8 cellular contexts compared by ENCODE assay signal in the genomic region with DNA sequence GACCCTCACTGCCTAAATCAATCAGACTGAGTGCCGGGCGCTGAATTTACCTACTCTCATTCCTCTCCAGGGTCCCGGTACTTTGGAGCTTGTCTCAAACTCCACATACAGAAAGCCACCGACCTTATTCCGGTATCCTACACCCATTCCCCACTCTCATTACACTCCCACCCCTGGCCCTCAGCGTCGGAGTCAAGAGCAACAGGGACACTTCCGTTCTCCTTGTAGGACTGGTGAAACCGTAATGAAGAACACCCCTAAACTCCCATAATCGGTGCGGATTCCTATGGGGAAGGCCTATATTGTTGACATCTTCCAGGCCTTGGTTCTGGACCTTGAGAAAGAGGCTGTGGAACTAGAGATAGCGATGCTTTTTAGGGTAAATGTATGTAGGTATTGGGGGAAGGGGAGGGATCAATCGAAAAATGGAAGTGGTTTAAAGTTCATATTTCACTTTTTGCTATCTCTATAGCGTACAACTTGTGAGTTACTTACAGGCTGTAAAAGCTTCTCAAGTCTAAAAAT. TPM values are rescaled to one million over a fixed set of nuclear protein-coding genes. Genes with fewer than 3 reads are reported as not detected.
A peak's percentile ranks its signal among the peaks of the same experiment; 100 is the strongest.
DNase-seq lines count a peak whose midpoint lies in the region; ATAC-seq and TF ChIP-seq lines count a peak whose summit lies in the region.

No MANE protein-coding gene starts in this region.

- H3K36me3 Mint-ChIP-seq in naive thymus-derived CD8-positive, alpha-beta T cell, result peaks cover 5 to 32% (median 18%) of the 10 kb centered on the region in 3 donors

- peak overlapping the region; percentile 88 to 98 (median 96) for H3K27ac Mint-ChIP-seq in naive thymus-derived CD8-positive, alpha-beta T cell

- H3K4me3 Mint-ChIP-seq in naive thymus-derived CD8-positive, alpha-beta T cell, result peak overlapping the region; percentile 94 to 99 (median 98)

- no peak for TF ChIP-seq EP300 in transverse colon (IDR thresholded peaks at IDR 0.05; ENCODE audit: low read depth)

- H3K9me3 Mint-ChIP-seq in naive thymus-derived CD8-positive, alpha-beta T cell, result no peaks in the 10 kb centered on the region

- intact Hi-C loops in transverse colon (cut with DNase I; ENCODE audit: low total_unique reads), result loop anchor here (10.0 kb wide), 1 partner anchor 291 kb away; no protein-coding TSS in a partner anchor

- H3K27ac ChIP-seq in transverse colon, result peak overlapping the region; percentile 95 to 99 (median 97)

- POLR2A ChIA-PET in naive thymus-derived CD8-positive, alpha-beta T cell (lab: Charles Lee), result no interaction called here

- peaks cover 17 to 63% (median 53%) of the 10 kb centered on the region in 4 donors for H3K4me1 Mint-ChIP-seq in naive thymus-derived CD8-positive, alpha-beta T cell

- in situ Hi-C loops in transverse colon (cut with MboI; ENCODE audit: low pct_ligation_motif_present in 1 of 4, low pct_unique_long_range_greater_than_20kb in 1 of 4, low sequenced_read_pairs in 3 of 4), result no loop called here

- peaks cover 26 to 53% (median 36%) of the 10 kb centered on the region in 4 donors for H3K4me1 ChIP-seq in transverse colon

- H3K36me3 ChIP-seq in transverse colon, result no peaks in the 10 kb centered on the region

- H3K9me3 ChIP-seq in transverse colon, result no peaks in the 10 kb centered on the region

- H3K27me3 Mint-ChIP-seq in naive thymus-derived CD8-positive, alpha-beta T cell, result no peaks in the 10 kb centered on the region

- no peak for TF ChIP-seq POLR2A in transverse colon (IDR thresholded peaks at IDR 0.05)

- H3K4me3 ChIP-seq in WI38 (ENCODE audit: low read depth, low read length) (peak overlapping the region; percentile 76), epithelial cell of esophagus (ENCODE audit: low read length) (peak overlapping the region; percentile 94), transverse colon (peak overlapping the region; percentile 75 to 94 (median 87))

- WGBS in transverse colon (ENCODE audit: low coverage in 1 of 2), 2 donors, result 0 to 1% methylated on average over 3 to 14 of the region's 14 CpGs

- peak in 1 of 2 donors; percentile 9 for ATAC-seq in naive thymus-derived CD8-positive, alpha-beta T cell

- TF ChIP-seq CTCF in WI38 (IDR thresholded peaks at IDR 0.05; ENCODE audit: low read depth, low read length), result no peak
- TF ChIP-seq CTCF in epithelial cell of esophagus (IDR thresholded peaks at IDR 0.05; ENCODE audit: insufficient read depth, low read depth, low read length, missing control alignments), result no peak
- TF ChIP-seq CTCF in transverse colon (IDR thresholded peaks at IDR 0.05), result no peak

- H3K27me3 ChIP-seq in transverse colon, result no peaks in the 10 kb centered on the region

- DNase-seq in NCI-H748 (lab: John Stamatoyannopoulos, UW; ENCODE audit: unreplicated experiment) (peak; percentile 40), NCI-H748 treated with DMSO at 0.1 percent for 48 hours (lab: John Stamatoyannopoulos, UW) (no peak), HT-29 (ENCODE audit: low spot score) (peak; percentile 53), epithelial cell of esophagus (ENCODE audit: low read depth) (peak; percentile 36), transverse colon (peak; percentile 36), NCI-H2029 (lab: John Stamatoyannopoulos, UW) (no peak)
- DNase-seq in naive thymus-derived CD8-positive, alpha-beta T cell, result peak in 4 of 10 donors; percentile 0 to 46 (median 34)

RNA-seq across cellular contexts. Expression of gene ZBED6, which starts 0.9 kb away (rescaled TPM):
- total RNA-seq in HT-29 (2014; rRNA removed; shearing (Covaris generic)), result 7.6 and 8.3 TPM in 2 replicates
- 10 to 100 TPM; 30.3 to 32.0 TPM for total RNA-seq in naive thymus-derived CD8-positive, alpha-beta T cell
- 1 to 10 TPM; 1.1 to 1.2 (median 1.1) TPM for polyA plus RNA-seq in naive thymus-derived CD8-positive, alpha-beta T cell
- total RNA-seq in transverse colon, result 10 to 100 TPM; 12.7 to 29.7 (median 23.6) TPM

RNA-seq across cellular contexts. Expression of gene ZC3H11A, which starts 0.9 kb away (rescaled TPM):
- 47.9 and 55.5 TPM in 2 replicates for total RNA-seq in HT-29 (2014; rRNA removed; shearing (Covaris generic))
- total RNA-seq in naive thymus-derived CD8-positive, alpha-beta T cell, result 100 to 1,000 TPM; 133 TPM
- 10 to 100 TPM; 47.7 to 57.8 (median 50.6) TPM for polyA plus RNA-seq in naive thymus-derived CD8-positive, alpha-beta T cell
- 100 to 1,000 TPM in 2 of 4 donors, 10 to 100 TPM in 2; 38.5 to 120 (median 99.0) TPM for total RNA-seq in transverse colon

RNA-seq across cellular contexts. Expression of gene LAX1, which starts 31.3 kb away (rescaled TPM):
- not detected in 2 replicates for total RNA-seq in HT-29 (2014; rRNA removed; shearing (Covaris generic))
- total RNA-seq in naive thymus-derived CD8-positive, alpha-beta T cell, result 10 to 100 TPM; 25.1 to 28.0 TPM
- polyA plus RNA-seq in naive thymus-derived CD8-positive, alpha-beta T cell, result 10 to 100 TPM; 18.1 to 29.2 (median 18.4) TPM
- 1 to 10 TPM in 2 of 4 donors, not detected in 2; 1.2 to 5.4 TPM for total RNA-seq in transverse colon

Comparison
In these comparisons a context has a peak if more than half of its experiments do, and no peak if none do; other contexts are left out.
1. DNase-seq: peak in NCI-H748 (single experiment), HT-29 (single experiment), epithelial cell of esophagus (single experiment) and transverse colon (single experiment); none in NCI-H748 treated with DMSO at 0.1 percent for 48 hours (single experiment) and NCI-H2029 (single experiment).
2. RNA of gene LAX1, which starts 31.3 kb away (total RNA-seq): 25.1 to 28.0 TPM in naive thymus-derived CD8-positive, alpha-beta T cell; 1.2 to 5.4 TPM in transverse colon and not detected in HT-29; every median in the first group is over 4 times any median in the second.
3. Peak in every context shown above with its lines, with median percentiles within 50 percentile points of each other: H3K4me3 ChIP-seq.